24 cellular contexts compared by ENCODE assay signal in genomic region chr6:149380523-149380922, GRCh38. TPM values are rescaled to one million over a fixed set of nuclear protein-coding genes. Genes with fewer than 3 reads are reported as not detected.
"Had no signal": no experiment of that assay in that cellular context is flagged by ENCODE, and none has a peak within 500 bp of the region (broad histone marks: within the 10 kb centered on the region; RNA-seq: fewer than 3 reads in every experiment).

No MANE protein-coding gene starts in this region.

- H3K27ac ChIP-seq: adrenal gland, breast epithelium, left ventricle myocardium inferior, stomach had no signal

- H3K4me3 ChIP-seq: adrenal gland, breast epithelium, left ventricle myocardium inferior, mucosa of descending colon, stomach had no signal

- ATAC-seq: esophagus mucosa, mucosa of descending colon, WTC11 had no signal

- H3K9me3 Mint-ChIP-seq: immature natural killer cell, memory B cell, naive B cell, neural crest cell, WTC11 had no signal

- DNase-seq: activated CD4-positive, alpha-beta T cell treated with anti-CD3 and anti-CD28 coated beads, Interleukin-2, amount 50 U/mL, for 1 hour; activated gamma-delta T cell; adrenal gland; cerebellar nuclear complex; cortex of kidney; immature natural killer cell; kidney glomerular epithelial cell; left ventricle myocardium inferior; mucosa of descending colon; naive B cell; stimulated activated CD4-positive, alpha-beta T cell treated with anti-CD3 and anti-CD28 coated beads, Interleukin-12 subunit alpha, Interleukin-12 subunit beta, amount 100 ng/mL, for 4 hours; stimulated activated CD4-positive, alpha-beta T cell treated with anti-CD3 and anti-CD28 coated beads, Interleukin-1b, Interleukin-23, amount 100 ng/mL, for 48 hours; stimulated activated CD8-positive, alpha-beta memory T cell treated with anti-CD3 and anti-CD28 coated beads, Interleukin-4, amount 100 ng/mL, for 48 hours; stomach; SW 1271; trophoblast cell had no signal

- FAIRE-seq: astrocyte, TTC549 had no signal

- H3K4me1 ChIP-seq: breast epithelium, left ventricle myocardium inferior had no signal

- H3K27ac Mint-ChIP-seq: immature natural killer cell, progenitor cell of endocrine pancreas, WTC11 had no signal

- H3K4me1 Mint-ChIP-seq: neural crest cell had no signal

- H3K9me3 ChIP-seq: adrenal gland, breast epithelium, left ventricle myocardium inferior, mucosa of descending colon, stomach had no signal

- H3K4me3 Mint-ChIP-seq: immature natural killer cell, memory B cell, naive B cell, neural crest cell, WTC11 had no signal

- H3K27me3 Mint-ChIP-seq: memory B cell, naive B cell, progenitor cell of endocrine pancreas had no signal

- H3K27me3 ChIP-seq: adrenal gland, breast epithelium, stomach had no signal

RNA-seq across cellular contexts. Expression of gene SUMO4, which starts 19.5 kb away (rescaled TPM):
- polyA plus RNA-seq: stomach had no signal
